ENCODE assay signal across 14 cellular contexts in the genomic region with DNA sequence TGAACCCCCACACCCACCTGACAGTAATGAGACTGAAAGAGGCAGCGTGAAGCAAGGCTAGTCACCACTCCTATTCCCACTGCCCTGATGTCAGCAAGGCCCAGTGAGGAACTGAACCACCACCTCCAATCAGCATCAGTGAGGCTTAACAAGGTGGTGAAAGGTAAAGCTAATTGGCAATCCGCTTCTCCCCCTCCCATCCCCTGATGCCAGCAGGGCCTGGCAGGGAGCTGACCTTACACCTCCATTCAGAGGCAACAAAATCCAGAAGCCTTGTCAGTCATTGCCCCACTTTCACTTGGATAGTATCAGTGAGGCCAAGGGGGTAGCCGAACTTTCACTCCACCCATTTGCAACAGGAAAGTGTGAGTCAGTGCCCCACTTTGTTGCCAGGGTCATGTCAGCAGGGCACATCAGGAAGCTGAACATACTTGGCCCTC.
A peak's percentile ranks its signal among the peaks of the same experiment; 100 is the strongest.
DNase-seq lines count a peak whose midpoint lies in the region; ATAC-seq lines count a peak whose summit lies in the region.
"Had no signal": no experiment of that assay in that cellular context is flagged by ENCODE, and none has a peak within 500 bp of the region (broad histone marks: within the 10 kb centered on the region; RNA-seq: fewer than 3 reads in every experiment).

No MANE protein-coding gene starts in this region.

- H3K9ac ChIP-seq in mesendoderm (ENCODE audit: low read length) = no peak overlapping the region

- no peak overlapping the region for H3K4me3 ChIP-seq in mesendoderm (ENCODE audit: low read length)

- no peaks in the 10 kb centered on the region for H3K27me3 ChIP-seq in mesendoderm (ENCODE audit: insufficient read depth, low read length, poor library complexity)

- H3K27ac Mint-ChIP-seq in T-helper 2 cell treated with Interferon-gamma antibody and Interleukin-4, amounts not matched to agents 5 μg/mL and 100 μg/mL, for 36 hours = no peak overlapping the region
- H3K27ac Mint-ChIP-seq: CD4-positive, CD25-positive, alpha-beta regulatory T cell had no signal

- H3K4me1 ChIP-seq in mesendoderm (ENCODE audit: control insufficient read depth, low read depth, low read length) = no peaks in the 10 kb centered on the region

- no peak overlapping the region for H3K4me2 ChIP-seq in mesendoderm (ENCODE audit: low read length)

- H2AK5ac ChIP-seq in mesendoderm (ENCODE audit: low read length) = no peak overlapping the region

- H2BK15ac ChIP-seq in mesendoderm (replicated peaks; ENCODE audit: low read depth) = no peak overlapping the region

- no peak overlapping the region for H2BK120ac ChIP-seq in mesendoderm (ENCODE audit: low read depth, low read length)

- H3K23ac ChIP-seq in mesendoderm (ENCODE audit: low read length) = no peak overlapping the region

- H3K4me3 Mint-ChIP-seq in T-helper 2 cell treated with Interferon-gamma antibody and Interleukin-4, amounts not matched to agents 5 μg/mL and 100 μg/mL, for 36 hours = no peak overlapping the region
- H3K4me3 Mint-ChIP-seq: CD4-positive, CD25-positive, alpha-beta regulatory T cell; central memory CD8-positive, alpha-beta T cell had no signal

- no peak overlapping the region for H4K8ac ChIP-seq in mesendoderm (ENCODE audit: low read depth, low read length)

- no peak overlapping the region for H3K27ac ChIP-seq in mesendoderm (ENCODE audit: low read depth, low read length)

- no peaks in the 10 kb centered on the region for H3K36me3 ChIP-seq in mesendoderm (ENCODE audit: control insufficient read depth, insufficient read depth, low read length)

- DNase-seq in activated CD4-positive, alpha-beta T cell treated with anti-CD3 and anti-CD28 coated beads, Interleukin-2, amount 50 U/mL, for 48 hours = peak; percentile 3 to 20
- no peak for DNase-seq in activated CD4-positive, alpha-beta T cell treated with anti-CD3 and anti-CD28 coated beads, Interleukin-2, amount 50 U/mL, for 1 hour
- DNase-seq in T-helper 2 cell treated with Interferon-gamma antibody and Interleukin-4, amounts not matched to agents 5 μg/mL and 100 μg/mL, for 36 hours (ENCODE audit: low spot score) = peak; percentile 3
- DNase-seq in dermis microvascular lymphatic vessel endothelial cell (ENCODE audit: low read depth in 2 of 2) (peak; percentile 65 to 84), mesendoderm (peak; percentile 18), NCI-H1092 treated with DMSO at 0.1 percent for 48 hours (lab: John Stamatoyannopoulos, UW) (no peak), SKM-1 (lab: John Stamatoyannopoulos, UW; ENCODE audit: unreplicated experiment) (no peak)
- DNase-seq: NCI-H1417 treated with DMSO at 0.1 percent for 48 hours, SIG-M5, small intestine, T-helper 9 cell had no signal

- H3K9me3 Mint-ChIP-seq in T-helper 2 cell treated with Interferon-gamma antibody and Interleukin-4, amounts not matched to agents 5 μg/mL and 100 μg/mL, for 36 hours = no peaks in the 10 kb centered on the region
- H3K9me3 Mint-ChIP-seq: CD4-positive, CD25-positive, alpha-beta regulatory T cell; central memory CD8-positive, alpha-beta T cell had no signal

- no peaks in the 10 kb centered on the region for H3K79me2 ChIP-seq in mesendoderm (ENCODE audit: control insufficient read depth, insufficient read depth, low read length)

- WGBS in mesendoderm (ENCODE audit: extremely low coverage, insufficient coverage, low lambda C conversion rate) = no CpG with 5 or more reads among the region's 3 CpGs

- H3K36me3 Mint-ChIP-seq in T-helper 2 cell treated with Interferon-gamma antibody and Interleukin-4, amounts not matched to agents 5 μg/mL and 100 μg/mL, for 36 hours (ENCODE audit: low read depth) = no peaks in the 10 kb centered on the region
- H3K36me3 Mint-ChIP-seq: CD4-positive, CD25-positive, alpha-beta regulatory T cell had no signal

- H3K79me1 ChIP-seq in mesendoderm (ENCODE audit: low read length) = no peaks in the 10 kb centered on the region

- H4K5ac ChIP-seq in mesendoderm (ENCODE audit: low read length) = no peak overlapping the region

- no peak for ATAC-seq in GM21423 (IDR thresholded peaks at IDR 0.05; ENCODE audit: unreplicated experiment)

- H3K18ac ChIP-seq in mesendoderm (ENCODE audit: low read length) = no peak overlapping the region

- no peak overlapping the region for H2BK5ac ChIP-seq in mesendoderm (ENCODE audit: low read length)

- no peak overlapping the region for H3K56ac ChIP-seq in mesendoderm (ENCODE audit: low read length)

- no peaks in the 10 kb centered on the region for H3K27me3 Mint-ChIP-seq in T-helper 2 cell treated with Interferon-gamma antibody and Interleukin-4, amounts not matched to agents 5 μg/mL and 100 μg/mL, for 36 hours (ENCODE audit: low read depth)
- H3K27me3 Mint-ChIP-seq: CD4-positive, CD25-positive, alpha-beta regulatory T cell; central memory CD8-positive, alpha-beta T cell had no signal

- H3K4ac ChIP-seq in mesendoderm (ENCODE audit: low read depth, low read length) = no peak overlapping the region

- H3K4me1 Mint-ChIP-seq in T-helper 2 cell treated with Interferon-gamma antibody and Interleukin-4, amounts not matched to agents 5 μg/mL and 100 μg/mL, for 36 hours (ENCODE audit: low read depth) = no peaks in the 10 kb centered on the region
- H3K4me1 Mint-ChIP-seq: CD4-positive, CD25-positive, alpha-beta regulatory T cell; central memory CD8-positive, alpha-beta T cell had no signal

Comparison
In these comparisons a context has a peak if more than half of its experiments do, and no peak if none do; other contexts are left out.
1. DNase-seq: peak in activated CD4-positive, alpha-beta T cell treated with anti-CD3 and anti-CD28 coated beads, Interleukin-2, amount 50 U/mL, for 48 hours (2 of 2), T-helper 2 cell treated with Interferon-gamma antibody and Interleukin-4, amounts not matched to agents 5 μg/mL and 100 μg/mL, for 36 hours (single experiment), dermis microvascular lymphatic vessel endothelial cell (2 of 2) and mesendoderm (single experiment); none in activated CD4-positive, alpha-beta T cell treated with anti-CD3 and anti-CD28 coated beads, Interleukin-2, amount 50 U/mL, for 1 hour (single experiment), NCI-H1092 treated with DMSO at 0.1 percent for 48 hours (single experiment) and SKM-1 (single experiment).